ENCODE assay signal across 2 cellular contexts in the genomic region with DNA sequence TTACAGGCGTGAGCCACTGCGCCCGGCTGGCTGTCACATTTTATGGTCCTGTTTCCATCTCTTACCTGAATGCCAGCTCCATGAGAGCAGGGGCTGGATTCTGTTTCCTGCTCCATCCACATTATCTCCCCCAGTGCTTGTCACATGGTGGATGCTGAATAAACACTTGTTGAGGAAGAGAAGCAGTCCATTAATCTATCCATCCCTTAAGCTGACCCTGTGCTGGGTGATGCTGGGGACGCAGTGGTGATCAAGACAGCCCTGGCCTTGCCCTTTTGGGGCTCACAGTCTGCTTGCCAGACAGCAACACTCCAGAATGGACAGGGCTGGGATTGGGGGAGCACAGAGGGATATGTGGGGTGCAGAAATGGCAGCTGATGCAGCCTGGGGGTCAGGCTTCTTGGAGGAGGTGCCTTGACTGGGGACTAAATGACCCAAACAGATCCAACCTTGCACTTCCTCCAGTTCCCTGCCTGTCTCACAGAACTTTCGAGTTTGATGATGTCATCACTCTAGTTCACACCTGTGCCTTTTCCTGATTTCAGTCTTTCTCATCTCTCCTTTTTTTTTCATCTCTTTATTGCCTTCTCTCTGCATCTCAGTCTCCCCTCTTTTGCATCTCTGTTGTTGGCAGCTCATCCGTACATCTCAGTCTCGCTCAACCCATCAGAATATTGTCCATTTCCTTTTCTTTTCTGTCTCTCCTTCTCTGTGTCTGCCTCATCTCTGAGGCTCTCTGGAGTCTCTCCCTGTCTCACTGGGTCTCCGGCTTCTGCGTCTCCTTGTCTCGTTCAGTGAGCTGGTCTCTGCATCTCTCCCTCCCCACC.
TF ChIP-seq lines count a peak whose summit lies in the region.

No MANE protein-coding gene starts in this region.

TF ChIP-seq in GM12891, 5 proteins besides CTCF, POLR2A, EP300 and RAD21:
- TF ChIP-seq TAF1 (IDR thresholded peaks at IDR 0.05; ENCODE audit: low read depth, low read length) = no peak
- TF ChIP-seq SPI1 (IDR thresholded peaks at IDR 0.05; ENCODE audit: low read depth, low read length) = peak; percentile 34; the same call in 1 of the 2 replicates

TF ChIP-seq in H1, 55 proteins besides CTCF, POLR2A, EP300 and RAD21:
- TF ChIP-seq JUND (IDR thresholded peaks at IDR 0.05; ENCODE audit: low read length) = peak; percentile 33; the same call in 1 of the 2 replicates
- TF ChIP-seq SP2 (IDR thresholded peaks at IDR 0.05; ENCODE audit: low read length) = no peak
